Comparison of ENCODE assay signal across 1 cellular context in the genomic region with DNA sequence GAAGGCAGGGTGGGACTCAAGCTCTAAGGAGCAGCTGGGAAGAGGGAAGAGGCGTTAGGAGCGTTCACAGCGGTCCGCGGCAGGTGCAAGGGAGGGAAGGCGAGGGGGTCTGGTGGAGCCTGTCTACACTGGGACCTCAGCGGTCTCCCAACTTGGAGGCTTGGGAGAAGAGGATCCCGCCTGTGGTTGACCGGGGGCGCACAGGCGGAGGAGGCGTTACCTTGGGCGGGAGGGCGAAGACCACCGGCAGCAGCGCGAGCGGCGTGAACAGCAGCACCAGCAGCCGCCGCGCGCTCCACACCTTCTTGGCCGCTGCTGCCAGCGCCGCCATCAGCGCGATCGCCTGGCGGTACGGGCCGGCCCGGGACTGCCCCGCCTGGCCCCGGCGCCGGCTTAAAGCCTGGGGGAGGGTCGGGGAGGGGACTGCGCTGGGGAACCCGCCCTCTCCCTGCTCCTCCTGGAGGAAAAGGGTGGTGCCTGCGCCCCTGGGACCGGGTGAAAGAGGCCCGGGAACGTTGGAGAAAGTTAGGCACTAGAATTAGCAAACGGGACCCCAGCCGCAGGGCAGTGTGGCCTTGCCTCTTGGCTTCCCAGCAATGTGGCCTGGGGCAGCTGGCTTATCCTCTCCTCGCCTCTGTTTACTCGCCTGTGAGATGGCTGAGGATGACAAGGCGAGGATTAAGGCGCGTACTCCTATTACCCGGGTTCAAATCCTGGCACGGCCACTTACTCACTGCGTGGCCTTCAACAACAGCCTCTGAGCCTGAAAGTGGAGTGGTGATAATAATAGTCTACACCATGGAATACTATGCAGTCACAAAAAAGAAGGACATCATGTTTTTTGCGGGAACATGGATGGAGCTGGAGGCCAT.
TF ChIP-seq lines count a peak whose summit lies in the region.

A gene with protein sequence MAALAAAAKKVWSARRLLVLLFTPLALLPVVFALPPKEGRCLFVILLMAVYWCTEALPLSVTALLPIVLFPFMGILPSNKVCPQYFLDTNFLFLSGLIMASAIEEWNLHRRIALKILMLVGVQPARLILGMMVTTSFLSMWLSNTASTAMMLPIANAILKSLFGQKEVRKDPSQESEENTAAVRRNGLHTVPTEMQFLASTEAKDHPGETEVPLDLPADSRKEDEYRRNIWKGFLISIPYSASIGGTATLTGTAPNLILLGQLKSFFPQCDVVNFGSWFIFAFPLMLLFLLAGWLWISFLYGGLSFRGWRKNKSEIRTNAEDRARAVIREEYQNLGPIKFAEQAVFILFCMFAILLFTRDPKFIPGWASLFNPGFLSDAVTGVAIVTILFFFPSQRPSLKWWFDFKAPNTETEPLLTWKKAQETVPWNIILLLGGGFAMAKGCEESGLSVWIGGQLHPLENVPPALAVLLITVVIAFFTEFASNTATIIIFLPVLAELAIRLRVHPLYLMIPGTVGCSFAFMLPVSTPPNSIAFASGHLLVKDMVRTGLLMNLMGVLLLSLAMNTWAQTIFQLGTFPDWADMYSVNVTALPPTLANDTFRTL (minus strand): TSS at position 369 of the 872 bp plus-strand sequence. CDS start 38 bp downstream, at position 331.

TF ChIP-seq in HepG2, 621 proteins besides CTCF, POLR2A, EP300 and RAD21 (continued from another document and continues in another):
- TF ChIP-seq, protein P1, sequence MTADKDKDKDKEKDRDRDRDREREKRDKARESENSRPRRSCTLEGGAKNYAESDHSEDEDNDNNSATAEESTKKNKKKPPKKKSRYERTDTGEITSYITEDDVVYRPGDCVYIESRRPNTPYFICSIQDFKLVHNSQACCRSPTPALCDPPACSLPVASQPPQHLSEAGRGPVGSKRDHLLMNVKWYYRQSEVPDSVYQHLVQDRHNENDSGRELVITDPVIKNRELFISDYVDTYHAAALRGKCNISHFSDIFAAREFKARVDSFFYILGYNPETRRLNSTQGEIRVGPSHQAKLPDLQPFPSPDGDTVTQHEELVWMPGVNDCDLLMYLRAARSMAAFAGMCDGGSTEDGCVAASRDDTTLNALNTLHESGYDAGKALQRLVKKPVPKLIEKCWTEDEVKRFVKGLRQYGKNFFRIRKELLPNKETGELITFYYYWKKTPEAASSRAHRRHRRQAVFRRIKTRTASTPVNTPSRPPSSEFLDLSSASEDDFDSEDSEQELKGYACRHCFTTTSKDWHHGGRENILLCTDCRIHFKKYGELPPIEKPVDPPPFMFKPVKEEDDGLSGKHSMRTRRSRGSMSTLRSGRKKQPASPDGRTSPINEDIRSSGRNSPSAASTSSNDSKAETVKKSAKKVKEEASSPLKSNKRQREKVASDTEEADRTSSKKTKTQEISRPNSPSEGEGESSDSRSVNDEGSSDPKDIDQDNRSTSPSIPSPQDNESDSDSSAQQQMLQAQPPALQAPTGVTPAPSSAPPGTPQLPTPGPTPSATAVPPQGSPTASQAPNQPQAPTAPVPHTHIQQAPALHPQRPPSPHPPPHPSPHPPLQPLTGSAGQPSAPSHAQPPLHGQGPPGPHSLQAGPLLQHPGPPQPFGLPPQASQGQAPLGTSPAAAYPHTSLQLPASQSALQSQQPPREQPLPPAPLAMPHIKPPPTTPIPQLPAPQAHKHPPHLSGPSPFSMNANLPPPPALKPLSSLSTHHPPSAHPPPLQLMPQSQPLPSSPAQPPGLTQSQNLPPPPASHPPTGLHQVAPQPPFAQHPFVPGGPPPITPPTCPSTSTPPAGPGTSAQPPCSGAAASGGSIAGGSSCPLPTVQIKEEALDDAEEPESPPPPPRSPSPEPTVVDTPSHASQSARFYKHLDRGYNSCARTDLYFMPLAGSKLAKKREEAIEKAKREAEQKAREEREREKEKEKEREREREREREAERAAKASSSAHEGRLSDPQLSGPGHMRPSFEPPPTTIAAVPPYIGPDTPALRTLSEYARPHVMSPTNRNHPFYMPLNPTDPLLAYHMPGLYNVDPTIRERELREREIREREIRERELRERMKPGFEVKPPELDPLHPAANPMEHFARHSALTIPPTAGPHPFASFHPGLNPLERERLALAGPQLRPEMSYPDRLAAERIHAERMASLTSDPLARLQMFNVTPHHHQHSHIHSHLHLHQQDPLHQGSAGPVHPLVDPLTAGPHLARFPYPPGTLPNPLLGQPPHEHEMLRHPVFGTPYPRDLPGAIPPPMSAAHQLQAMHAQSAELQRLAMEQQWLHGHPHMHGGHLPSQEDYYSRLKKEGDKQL (CRISPR knock-in tag; IDR thresholded peaks at IDR 0.05; ENCODE audit: low read depth): no peak
- TF ChIP-seq SMAD3 (CRISPR knock-in tag; IDR thresholded peaks at IDR 0.05) (no peak; the same call in 1 of the 2 replicates), SMAD9 (CRISPR knock-in tag; IDR thresholded peaks at IDR 0.05) (peak; percentile 40; the same call in 1 of the 2 replicates), PHB2 (IDR thresholded peaks at IDR 0.05; ENCODE audit: partially characterized antibody) (no peak), ZNF138 (CRISPR knock-in tag; IDR thresholded peaks at IDR 0.05; ENCODE audit: low read depth) (no peak), KLF11 (CRISPR knock-in tag; IDR thresholded peaks at IDR 0.05) (no peak; the same call in 1 of the 2 replicates), SALL2 (CRISPR knock-in tag; IDR thresholded peaks at IDR 0.05) (peak; percentile 43), TCF7 (IDR thresholded peaks at IDR 0.05; ENCODE audit: low read depth) (no peak), PHF21A (CRISPR knock-in tag; IDR thresholded peaks at IDR 0.05) (peak; percentile 91), KLF6 (CRISPR knock-in tag; IDR thresholded peaks at IDR 0.05) (peak; percentile 71), TIGD3 (CRISPR knock-in tag; IDR thresholded peaks at IDR 0.05; ENCODE audit: borderline replicate concordance) (no peak), HMG20B (CRISPR knock-in tag; conservative IDR thresholded peaks at IDR 0.05) (no peak), KDM1A (CRISPR knock-in tag; IDR thresholded peaks at IDR 0.05) (peak; percentile 96), TRAFD1 (CRISPR knock-in tag; IDR thresholded peaks at IDR 0.05; ENCODE audit: borderline replicate concordance) (no peak), ZKSCAN1 (IDR thresholded peaks at IDR 0.05; ENCODE audit: low read length) (0 out of 2 replicates have a peak, but pooled peaks have one; percentile 49), SRSF1 (optimal IDR thresholded peaks at IDR 0.05; ENCODE audit: low read depth, low read length) (peak; percentile 96), ZBTB40 (IDR thresholded peaks at IDR 0.05) (no peak), ZBTB40 (CRISPR knock-in tag; IDR thresholded peaks at IDR 0.05) (peak; percentile 62; the same call in 1 of the 2 replicates), ISL2 (CRISPR knock-in tag; IDR thresholded peaks at IDR 0.05) (peak; percentile 70; the same call in 1 of the 2 replicates), LCORL (IDR thresholded peaks at IDR 0.05) (no peak), LCORL (CRISPR knock-in tag; IDR thresholded peaks at IDR 0.05) (peak; percentile 87), ZNF562 (CRISPR knock-in tag; IDR thresholded peaks at IDR 0.05; ENCODE audit: borderline replicate concordance) (no peak), ZNF567 (CRISPR knock-in tag; IDR thresholded peaks at IDR 0.05; ENCODE audit: borderline replicate concordance) (peak; percentile 85; the same call in 1 of the 2 replicates), MEIS2 (CRISPR knock-in tag; IDR thresholded peaks at IDR 0.05) (no peak)
